In genomic region chr12:55743967-55744931, GRCh38 we compare ENCODE assay signal across 8 cellular contexts. TPM values are rescaled to one million over a fixed set of nuclear protein-coding genes. Genes with fewer than 3 reads are reported as not detected.
DNase-seq lines count a peak whose midpoint lies in the region; ATAC-seq and TF ChIP-seq lines count a peak whose summit lies in the region.

No MANE protein-coding gene starts in this region.

- peaks cover 12% of the 10 kb centered on the region for H3K36me3 Mint-ChIP-seq in progenitor cell of endocrine pancreas (ENCODE audit: insufficient read depth)

- no peak for TF ChIP-seq CTCF in fibroblast of villous mesenchyme (IDR thresholded peaks at IDR 0.05; ENCODE audit: insufficient read depth, low read depth, low read length)
- TF ChIP-seq CTCF in progenitor cell of endocrine pancreas (IDR thresholded peaks at IDR 0.05; ENCODE audit: unreplicated experiment): no peak

- peak; percentile 58 for ATAC-seq in SK-N-SH treated with all-trans-retinoic acid at 6 μM for 48 hours

- H3K27me3 Mint-ChIP-seq in progenitor cell of endocrine pancreas: peaks cover 4% of the 10 kb centered on the region

- peak overlapping the region; percentile 65 for H3K4me3 ChIP-seq in fibroblast of villous mesenchyme (ENCODE audit: low read depth, low read length)

- H3K9me3 Mint-ChIP-seq in progenitor cell of endocrine pancreas (ENCODE audit: low read depth): no peaks in the 10 kb centered on the region

- H3K27ac Mint-ChIP-seq in progenitor cell of endocrine pancreas: peak overlapping the region; percentile 96

- DNase-seq in NCI-H524 (lab: John Stamatoyannopoulos, UW) (peak; percentile 6 to 35), NCI-H524 treated with DMSO at 0.1 percent for 48 hours (lab: John Stamatoyannopoulos, UW) (no peak), fibroblast of villous mesenchyme (ENCODE audit: low read depth) (no peak), progenitor cell of endocrine pancreas (ENCODE audit: low spot score, unreplicated experiment) (no peak), OCI-M1 (lab: John Stamatoyannopoulos, UW) (no peak), H4 (ENCODE audit: low spot score) (no peak), NCI-H146 (lab: John Stamatoyannopoulos, UW) (no peak)

- H3K4me3 Mint-ChIP-seq in progenitor cell of endocrine pancreas (ENCODE audit: low read depth): peak overlapping the region; percentile 95

- H3K4me1 Mint-ChIP-seq in progenitor cell of endocrine pancreas (ENCODE audit: low read depth): peaks cover 44% of the 10 kb centered on the region

TF ChIP-seq in SK-N-SH treated with all-trans-retinoic acid at 6 μM for 48 hours, 23 proteins besides CTCF, POLR2A, EP300 and RAD21:
- TF ChIP-seq ZFP30 (CRISPR knock-in tag; IDR thresholded peaks at IDR 0.05): no peak
- TF ChIP-seq BACH2 (CRISPR knock-in tag; IDR thresholded peaks at IDR 0.05; ENCODE audit: borderline replicate concordance): no peak
- no peak for TF ChIP-seq ZNF70 (CRISPR knock-in tag; IDR thresholded peaks at IDR 0.05)
- TF ChIP-seq, protein P1, sequence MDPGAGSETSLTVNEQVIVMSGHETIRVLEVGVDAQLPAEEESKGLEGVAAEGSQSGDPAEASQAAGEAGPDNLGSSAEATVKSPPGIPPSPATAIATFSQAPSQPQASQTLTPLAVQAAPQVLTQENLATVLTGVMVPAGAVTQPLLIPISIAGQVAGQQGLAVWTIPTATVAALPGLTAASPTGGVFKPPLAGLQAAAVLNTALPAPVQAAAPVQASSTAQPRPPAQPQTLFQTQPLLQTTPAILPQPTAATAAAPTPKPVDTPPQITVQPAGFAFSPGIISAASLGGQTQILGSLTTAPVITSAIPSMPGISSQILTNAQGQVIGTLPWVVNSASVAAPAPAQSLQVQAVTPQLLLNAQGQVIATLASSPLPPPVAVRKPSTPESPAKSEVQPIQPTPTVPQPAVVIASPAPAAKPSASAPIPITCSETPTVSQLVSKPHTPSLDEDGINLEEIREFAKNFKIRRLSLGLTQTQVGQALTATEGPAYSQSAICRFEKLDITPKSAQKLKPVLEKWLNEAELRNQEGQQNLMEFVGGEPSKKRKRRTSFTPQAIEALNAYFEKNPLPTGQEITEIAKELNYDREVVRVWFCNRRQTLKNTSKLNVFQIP (CRISPR knock-in tag; IDR thresholded peaks at IDR 0.05; ENCODE audit: borderline replicate concordance, low read depth): no peak
- TF ChIP-seq ESRRG (CRISPR knock-in tag; IDR thresholded peaks at IDR 0.05): no peak
- no peak for TF ChIP-seq CSRNP3 (CRISPR knock-in tag; IDR thresholded peaks at IDR 0.05)
- TF ChIP-seq ZFP3 (CRISPR knock-in tag; IDR thresholded peaks at IDR 0.05): no peak
- TF ChIP-seq GLIS3 (CRISPR knock-in tag; IDR thresholded peaks at IDR 0.05): no peak
- TF ChIP-seq ISL1 (CRISPR knock-in tag; IDR thresholded peaks at IDR 0.05): no peak

RNA-seq across cellular contexts. Expression of gene GDF11, which starts 1.3 kb away (rescaled TPM):
- 3.9 and 6.5 TPM in 2 replicates for total RNA-seq in fibroblast of villous mesenchyme
- 42.8 and 50.3 TPM in 2 replicates for total RNA-seq in progenitor cell of endocrine pancreas
- 7.7 and 8.4 TPM in 2 replicates for total RNA-seq in H4 (2014; rRNA removed; shearing (Covaris generic))

RNA-seq across cellular contexts. Expression of gene CD63, which starts 15.4 kb away (rescaled TPM):
- total RNA-seq in fibroblast of villous mesenchyme (2,280 and 2,284 TPM in 2 replicates), progenitor cell of endocrine pancreas (407 and 432 TPM in 2 replicates)
- 1,118 and 1,197 TPM in 2 replicates for total RNA-seq in H4 (2014; rRNA removed; shearing (Covaris generic))

RNA-seq across cellular contexts. Expression of gene RDH5, which starts 24.1 kb away (rescaled TPM):
- total RNA-seq in fibroblast of villous mesenchyme (3.9 and 6.0 TPM in 2 replicates), progenitor cell of endocrine pancreas (7.9 and 9.7 TPM in 2 replicates)
- total RNA-seq in H4 (2014; rRNA removed; shearing (Covaris generic)): 0.49 and 0.81 TPM in 2 replicates

RNA-seq across cellular contexts. Expression of gene BLOC1S1, which starts 28.4 kb away (rescaled TPM):
- total RNA-seq in fibroblast of villous mesenchyme: 36.3 and 54.4 TPM in 2 replicates
- 65.8 and 68.5 TPM in 2 replicates for total RNA-seq in progenitor cell of endocrine pancreas
- 116 and 160 TPM in 2 replicates for total RNA-seq in H4 (2014; rRNA removed; shearing (Covaris generic))

RNA-seq across cellular contexts. Expression of gene ITGA7, which starts 36.5 kb away (rescaled TPM):
- total RNA-seq in fibroblast of villous mesenchyme: 1.3 TPM in 2 replicates
- total RNA-seq in progenitor cell of endocrine pancreas: 23.6 and 25.1 TPM in 2 replicates
- 0.88 and 1.2 TPM in 2 replicates for total RNA-seq in H4 (2014; rRNA removed; shearing (Covaris generic))

Comparison
In these comparisons a context has a peak if more than half of its experiments do, and no peak if none do; other contexts are left out.
1. DNase-seq: peak in NCI-H524 (2 of 2); none in NCI-H524 treated with DMSO at 0.1 percent for 48 hours (single experiment), fibroblast of villous mesenchyme (single experiment), progenitor cell of endocrine pancreas (single experiment), OCI-M1 (single experiment), H4 (single experiment) and NCI-H146 (single experiment).